8 cellular contexts compared by ENCODE assay signal in genomic region chr2:113597572-113597971, GRCh38. TPM values are rescaled to one million over a fixed set of nuclear protein-coding genes. Genes with fewer than 3 reads are reported as not detected.
DNase-seq lines count a peak whose midpoint lies in the region; ATAC-seq, FAIRE-seq and TF ChIP-seq lines count a peak whose summit lies in the region.
"Not testable (repeated sequence)": the region's sequence is repeated elsewhere in the genome, so short reads cannot be mapped to it uniquely, and the experiment has no call there.

No MANE protein-coding gene starts in this region.

- intact Hi-C loops in Panc1 (cut with micrococcal nuclease; ENCODE audit: unreplicated experiment); GM12878 (cut with micrococcal nuclease; ENCODE audit: unreplicated experiment); sigmoid colon (cut with DNase I): not testable (repeated sequence)

- DNase-seq in ACHN (peak; percentile 10), HL-60 (ENCODE audit: low read depth in 1 of 2, low spot score in 1 of 2) (peak; percentile 33 to 88), sigmoid colon (peak; percentile 48)
- not testable (repeated sequence) for DNase-seq in D721Med (ENCODE audit: insufficient read length, low spot score); GM13976 (ENCODE audit: low spot score); Panc1 (ENCODE audit: low read depth, low spot score); GM12878 (ENCODE audit: low read depth, low spot score); epithelial cell of esophagus (ENCODE audit: low read depth)

- POLR2A ChIA-PET in Panc1 (lab: Charles Lee); GM12878 (lab: Charles Lee): not testable (repeated sequence)

- not testable (repeated sequence) for H3K4me2 ChIP-seq in GM12878 (ENCODE audit: control insufficient read depth, insufficient read depth)

- H4K20me1 ChIP-seq in GM12878 (ENCODE audit: control insufficient read depth, insufficient read depth), result not testable (repeated sequence)

- not testable (repeated sequence) for H3K4me3 ChIP-seq in HL-60 (replicated peaks; ENCODE audit: insufficient read depth, low read length); Panc1 (ENCODE audit: low read depth in 2 of 2, low read length in 2 of 2); GM12878; epithelial cell of esophagus (ENCODE audit: low read length); sigmoid colon

- RAD21 ChIA-PET in GM12878 (lab: Charles Lee; ENCODE audit: unreplicated experiment), result interaction anchor here (0.6 kb wide), 1 partner anchor 491 kb away, joined by 3 read pairs; no protein-coding TSS in a partner anchor

- peak overlapping the region; percentile 66 for H3K27ac ChIP-seq in HL-60 (replicated peaks)
- H3K27ac ChIP-seq in Panc1 (ENCODE audit: low read length); GM12878 (ENCODE audit: control insufficient read depth, insufficient read depth); sigmoid colon: not testable (repeated sequence)

- H3K27me3 ChIP-seq in HL-60 (ENCODE audit: insufficient read depth, poor library complexity, severe bottlenecking); Panc1 (ENCODE audit: control insufficient read depth, insufficient read depth, low read length); GM12878 (replicated peaks in 1 of 2; ENCODE audit: control insufficient read depth in 2 of 2, insufficient read depth in 2 of 2, low read length in 1 of 2); sigmoid colon: not testable (repeated sequence)

- WGBS in GM12878 (ENCODE audit: insufficient coverage, insufficient replicate concordance, low lambda C conversion rate, missing lambda C conversion rate), result 0% methylated on average over 1 of the region's 9 CpGs
- WGBS in sigmoid colon, 2 donors, result 73 to 78% methylated on average over 2 to 4 of the region's 9 CpGs

- not testable (repeated sequence) for BruUV-seq in Panc1 (replicated peaks; lab: Mats Ljungman, UMichigan)
- BruUV-seq in GM12878 (replicated peaks; lab: Mats Ljungman, UMichigan), result TSS peak; percentile 58

- not testable (repeated sequence) for TF ChIP-seq EP300 in GM12878 (IDR thresholded peaks at IDR 0.05; ENCODE audit: borderline replicate concordance in 1 of 2, control insufficient read depth in 1 of 2, low read depth in 2 of 2, low read length in 2 of 2); sigmoid colon (IDR thresholded peaks at IDR 0.05)

- SMC1A ChIA-PET in GM12878 (lab: Charles Lee; ENCODE audit: uncharacterized antibody, unreplicated experiment), result not testable (repeated sequence)

- not testable (repeated sequence) for H3K9ac ChIP-seq in GM12878 (ENCODE audit: control insufficient read depth, insufficient read depth, low read length)

- not testable (repeated sequence) for FAIRE-seq in D721Med (lab: Jason Lieb, UNC); GM12878 (lab: Jason Lieb, UNC)

- TF ChIP-seq CTCF in D721Med (IDR thresholded peaks at IDR 0.05; ENCODE audit: insufficient read depth, missing control alignments) (peak; percentile 21), GM13976 (IDR thresholded peaks at IDR 0.05; ENCODE audit: borderline replicate concordance, control extremely low read depth, extremely low read depth, insufficient read depth, missing control alignments) (peak; percentile 36), Panc1 (IDR thresholded peaks at IDR 0.05) (peak; percentile 41), GM12878 (IDR thresholded peaks at IDR 0.05 in 2 of 3, conservative IDR thresholded peaks at IDR 0.05 in 1 of 3; ENCODE audit: control insufficient read depth in 2 of 3, extremely low read depth in 1 of 3, insufficient read depth in 1 of 3, low read depth in 3 of 3, low read length in 3 of 3) (peak in 2 of 3 experiments; percentile 2 to 30; a peak in 1 of 6 replicates), epithelial cell of esophagus (IDR thresholded peaks at IDR 0.05; ENCODE audit: insufficient read depth, low read depth, low read length, missing control alignments) (peak; percentile 9)
- TF ChIP-seq CTCF in HL-60 (IDR thresholded peaks at IDR 0.05; ENCODE audit: insufficient read depth, low read length); sigmoid colon (IDR thresholded peaks at IDR 0.05): not testable (repeated sequence)

- in situ Hi-C loops in ACHN (cut with HindIII; ENCODE audit: low pct_ligation_motif_present, low pct_unique_long_range_greater_than_20kb, low sequenced_read_pairs); GM13976 (cut with MboI; ENCODE audit: low sequenced_read_pairs, unreplicated experiment); Panc1 (cut with HindIII; ENCODE audit: low pct_unique_long_range_greater_than_20kb, low sequenced_read_pairs); GM12878 (cut with MboI): not testable (repeated sequence)

- not testable (repeated sequence) for TF ChIP-seq POLR2A in GM12878 (IDR thresholded peaks at IDR 0.05; ENCODE audit: low read depth, low read length); sigmoid colon (IDR thresholded peaks at IDR 0.05)

- not testable (repeated sequence) for H2AFZ ChIP-seq in GM12878 (ENCODE audit: control insufficient read depth, low read depth, low read length)

- CTCF ChIA-PET in Panc1 (lab: Charles Lee); GM12878 (lab: Yijun Ruan, JAX): not testable (repeated sequence)

- H3K79me2 ChIP-seq in GM12878 (ENCODE audit: control insufficient read depth, insufficient read depth, low read length), result not testable (repeated sequence)

- not testable (repeated sequence) for H3K4me1 ChIP-seq in Panc1 (ENCODE audit: control insufficient read depth, insufficient read depth, low read length); GM12878 (ENCODE audit: control insufficient read depth, insufficient read depth, low read length); sigmoid colon

- not testable (repeated sequence) for TF ChIP-seq RAD21 in GM12878 (IDR thresholded peaks at IDR 0.05; ENCODE audit: insufficient read depth, low read depth, low read length)

- not testable (repeated sequence) for H3K9me3 ChIP-seq in Panc1 (ENCODE audit: control insufficient read depth, insufficient read depth, low read depth, low read length); GM12878 (replicated peaks; ENCODE audit: control insufficient read depth, insufficient read depth, low read length); sigmoid colon

- ATAC-seq in Panc1, GM12878: not testable (repeated sequence)

- H3K36me3 ChIP-seq in Panc1 (ENCODE audit: control insufficient read depth, insufficient read depth, low read length); GM12878 (ENCODE audit: control insufficient read depth in 2 of 2, insufficient read depth in 2 of 2, low read length in 1 of 2); sigmoid colon: not testable (repeated sequence)

RNA-seq across cellular contexts. Expression of gene RABL2A, which starts 29.5 kb away (rescaled TPM):
- total RNA-seq in Panc1 (2021; ENCODE audit: unreplicated experiment) (21.4 TPM), GM12878 (2014; rRNA removed) (9.1 and 10.0 TPM in 2 replicates), GM12878 (2014; rRNA removed; fragmentation: Illumina TruSeq; extraction: Trizol) (9.7 and 10.0 TPM in 2 replicates), GM12878 (2021) (9.8 and 12.2 TPM in 2 replicates), sigmoid colon (10 to 100 TPM in 2 of 4 donors, 1 to 10 TPM in 2; 6.4 to 15.2 (median 9.0) TPM)
- 19.8 TPM for polyA plus RNA-seq in Panc1 (2012; ENCODE audit: insufficient read length)
- 90.9 and 104 TPM in 2 replicates for total RNA-seq in GM12878 (2013; cell fraction: nucleolus; rRNA removed)
- 9.0 TPM for polyA plus RNA-seq in GM12878 (2011; ENCODE audit: low read depth)
- polyA plus RNA-seq in GM12878 (2011; rRNA removed) (14.5 and 17.9 TPM in 2 replicates), GM12878 (2014; fragmentation: Illumina TruSeq; extraction: Trizol) (12.3 and 15.1 TPM in 2 replicates), GM12878 (2014; fragmentation: Nextera tagmentation; extraction: Ambion mirVana) (1 to 10 TPM in 1 of 2 experiments, under 1 TPM in 1; 0.87 to 1.9 TPM), GM12878 (2014; rRNA removed) (12.6 and 14.5 TPM in 2 replicates), GM12878 (2016; fragmentation: Nextera tagmentation; extraction: Ambion mirVana) (1 to 10 TPM; 8.9 to 9.4 TPM), sigmoid colon (10 to 100 TPM in 1 of 3 donors, 1 to 10 TPM in 2; 5.8 to 11.6 (median 7.8) TPM)
- 12.8 and 16.6 TPM in 2 replicates for polyA plus RNA-seq in GM12878 (2011; cell fraction: cytosol; rRNA removed)
- 58.0 and 59.3 TPM in 2 replicates for polyA plus RNA-seq in GM12878 (2011; cell fraction: nucleus; rRNA removed)
- 10.9 and 11.8 TPM in 2 replicates for polyA plus RNA-seq in GM12878 (2012)
- 24.5 and 26.0 TPM in 2 replicates for polyA minus RNA-seq in GM12878 (2011; rRNA and poly(A)+ RNA removed)
- polyA minus RNA-seq in GM12878 (2011; cell fraction: cytosol; rRNA and poly(A)+ RNA removed), result 3.6 and 7.8 TPM in 2 replicates
- 15.6 and 24.2 TPM in 2 replicates for polyA minus RNA-seq in GM12878 (2011; cell fraction: nucleus; rRNA and poly(A)+ RNA removed)
